18 cellular contexts compared by ENCODE assay signal in genomic region chr3:86782271-86782670, GRCh38.
DNase-seq lines count a peak whose midpoint lies in the region; ATAC-seq, FAIRE-seq and TF ChIP-seq lines count a peak whose summit lies in the region.
"Had no signal": no experiment of that assay in that cellular context is flagged by ENCODE, and none has a peak within 500 bp of the region (broad histone marks: within the 10 kb centered on the region; RNA-seq: fewer than 3 reads in every experiment).

No MANE protein-coding gene starts in this region.

- in situ Hi-C loops in astrocyte of the spinal cord (cut with HindIII; ENCODE audit: low sequenced_read_pairs) = no loop called here

- H3K27ac Mint-ChIP-seq in naive thymus-derived CD8-positive, alpha-beta T cell = no peak overlapping the region
- H3K27ac Mint-ChIP-seq: CD4-positive, alpha-beta memory T cell; IgD-negative memory B cell had no signal

- H3K4me3 ChIP-seq in astrocyte of the spinal cord (ENCODE audit: low read depth, low read length) (no peak overlapping the region), fibroblast of pulmonary artery (replicated peaks; ENCODE audit: low read depth, low read length) (no peak overlapping the region), tibial nerve (no peak overlapping the region), kidney (ENCODE audit: low read length in 2 of 2) (no peak overlapping the region)

- H3K27me3 Mint-ChIP-seq in naive thymus-derived CD8-positive, alpha-beta T cell = no peaks in the 10 kb centered on the region
- H3K27me3 Mint-ChIP-seq: CD4-positive, alpha-beta memory T cell; IgD-negative memory B cell had no signal

- no peaks in the 10 kb centered on the region for H3K27me3 ChIP-seq in tibial nerve

- peak; percentile 6 for FAIRE-seq in H54 (lab: Jason Lieb, UNC)
- no peak for FAIRE-seq in kidney (lab: Jason Lieb, UNC)
- FAIRE-seq: GM12891 had no signal

- no peak for TF ChIP-seq CTCF in astrocyte of the spinal cord (IDR thresholded peaks at IDR 0.05; ENCODE audit: low read depth, low read length)
- TF ChIP-seq CTCF in fibroblast of pulmonary artery (IDR thresholded peaks at IDR 0.05; ENCODE audit: low read length, missing control alignments) = no peak
- TF ChIP-seq CTCF in tibial nerve (IDR thresholded peaks at IDR 0.05) = no peak
- TF ChIP-seq CTCF in kidney (IDR thresholded peaks at IDR 0.05; ENCODE audit: borderline replicate concordance, extremely low read depth, insufficient read depth) = no peak

- H3K4me3 Mint-ChIP-seq in naive thymus-derived CD8-positive, alpha-beta T cell = no peak overlapping the region
- H3K4me3 Mint-ChIP-seq: CD4-positive, alpha-beta memory T cell; IgD-negative memory B cell had no signal

- no peak overlapping the region for H3K9ac ChIP-seq in kidney (ENCODE audit: low read length in 2 of 2)

- DNase-seq in H54 (ENCODE audit: insufficient read length, low spot score) (no peak), astrocyte of the spinal cord (ENCODE audit: low read depth, low spot score) (peak; percentile 19), fibroblast of pulmonary artery (ENCODE audit: low read depth) (peak; percentile 10), tibial nerve (ENCODE audit: low spot score in 2 of 2) (no peak), kidney (no peak)
- DNase-seq in naive thymus-derived CD8-positive, alpha-beta T cell = no peak
- DNase-seq: CD4-positive, alpha-beta memory T cell; GDM1; Kasumi-1; NCI-H1105; NCI-H1694 treated with DMSO at 0.1 percent for 48 hours; NCI-H2107; NCI-H526 treated with DMSO at 0.1 percent for 48 hours; NK-92 treated with Interleukin-12 subunit alpha and Interleukin-12 subunit beta, amount 100 ng/mL, for 24 hours; RPMI8226 had no signal

- no peaks in the 10 kb centered on the region for H3K9me3 Mint-ChIP-seq in naive thymus-derived CD8-positive, alpha-beta T cell

- TF ChIP-seq POLR2A in H54 (IDR thresholded peaks at IDR 0.05; ENCODE audit: low read depth, low read length) (no peak), tibial nerve (IDR thresholded peaks at IDR 0.05) (no peak)

- POLR2A ChIA-PET in naive thymus-derived CD8-positive, alpha-beta T cell (lab: Charles Lee) = no interaction called here

- TF ChIP-seq EP300 in tibial nerve (IDR thresholded peaks at IDR 0.05) = no peak

- H3K4me1 ChIP-seq in tibial nerve = peaks cover 0 to 40% (median 3%) of the 10 kb centered on the region in 4 donors
- H3K4me1 ChIP-seq in kidney (ENCODE audit: control insufficient read depth in 1 of 2, insufficient read depth in 1 of 2, low read depth in 1 of 2, low read length in 2 of 2) = no peaks in the 10 kb centered on the region

- H3K27ac ChIP-seq in tibial nerve (peak overlapping the region in 3 of 4 donors; percentile 15 to 73 (median 73)), kidney (ENCODE audit: low read depth in 2 of 2, low read length in 2 of 2) (no peak overlapping the region)

- H3K36me3 Mint-ChIP-seq in naive thymus-derived CD8-positive, alpha-beta T cell = no peaks in the 10 kb centered on the region
- H3K36me3 Mint-ChIP-seq: CD4-positive, alpha-beta memory T cell; IgD-negative memory B cell had no signal

- H3K36me3 ChIP-seq in tibial nerve = no peaks in the 10 kb centered on the region
- H3K36me3 ChIP-seq in kidney (ENCODE audit: control insufficient read depth in 1 of 2, insufficient read depth in 2 of 2, low read length in 2 of 2) = no peaks in the 10 kb centered on the region

- H3K9me3 ChIP-seq in tibial nerve = no peaks in the 10 kb centered on the region
- no peaks in the 10 kb centered on the region for H3K9me3 ChIP-seq in kidney (ENCODE audit: control insufficient read depth in 1 of 2, low read length in 2 of 2)

- intact Hi-C loops in kidney (cut with DNase I) = no loop called here

- no peak for ATAC-seq in HG02798 (IDR thresholded peaks at IDR 0.05; ENCODE audit: poor library complexity, unreplicated experiment)
- ATAC-seq in naive thymus-derived CD8-positive, alpha-beta T cell = no peak

- no peaks in the 10 kb centered on the region for H3K4me1 Mint-ChIP-seq in naive thymus-derived CD8-positive, alpha-beta T cell
- H3K4me1 Mint-ChIP-seq: CD4-positive, alpha-beta memory T cell; IgD-negative memory B cell had no signal

- 9 to 15% methylated on average over 2 of the region's 2 CpGs for WGBS in tibial nerve, 2 donors

Comparison
In these comparisons a context has a peak if more than half of its experiments do, and no peak if none do; other contexts are left out.
1. DNase-seq: peak in astrocyte of the spinal cord (single experiment) and fibroblast of pulmonary artery (single experiment); none in H54 (single experiment), tibial nerve (0 of 2), kidney (single experiment) and naive thymus-derived CD8-positive, alpha-beta T cell (0 of 10).
2. H3K27ac ChIP-seq: peak in tibial nerve (3 of 4); none in kidney (0 of 2).